ENCODE assay signal across 26 cellular contexts in the genomic region with DNA sequence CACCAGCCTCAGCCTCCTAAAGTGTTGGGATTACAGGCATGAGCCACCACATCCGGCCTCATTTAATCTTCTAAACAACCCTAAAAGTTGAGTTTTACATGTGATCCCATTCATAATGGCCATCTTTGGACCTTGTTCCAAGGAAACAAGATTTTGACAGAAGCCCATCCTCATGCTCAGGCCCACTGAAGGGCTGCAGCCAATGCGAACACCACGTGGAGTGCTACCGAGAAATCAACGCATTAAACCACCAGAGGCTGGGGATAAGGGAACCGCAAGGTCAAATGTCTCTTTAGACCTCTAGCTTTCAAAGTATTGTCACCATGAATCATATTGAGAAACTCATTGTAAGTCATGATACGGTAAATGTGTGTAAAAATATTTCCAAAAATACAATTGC. TPM values are rescaled to one million over a fixed set of nuclear protein-coding genes. Genes with fewer than 3 reads are reported as not detected.
DNase-seq lines count a peak whose midpoint lies in the region; ATAC-seq, FAIRE-seq and TF ChIP-seq lines count a peak whose summit lies in the region.
"Had no signal": no experiment of that assay in that cellular context is flagged by ENCODE, and none has a peak within 500 bp of the region (broad histone marks: within the 10 kb centered on the region; RNA-seq: fewer than 3 reads in every experiment).

No MANE protein-coding gene starts in this region.

- POLR2A ChIA-PET in activated CD4-positive, alpha-beta T cell treated with anti-CD3 and anti-CD28 coated beads, Interleukin-2, amount 10 ng/mL, durations not matched to agents 7 days and 5 days (lab: Charles Lee): no interaction called here
- POLR2A ChIA-PET in activated CD4-positive, alpha-beta memory T cell treated with anti-CD3 and anti-CD28 coated beads for 36 hours (lab: Charles Lee): interaction anchor here (0.8 to 2.1 kb wide), 4 partner anchors 18 to 287 kb away, joined by 3 to 6 read pairs (median 4); no protein-coding TSS in a partner anchor
- POLR2A ChIA-PET in GM12878 (lab: Charles Lee): no interaction called here

- H3K79me2 ChIP-seq in GM12878 (ENCODE audit: control insufficient read depth, insufficient read depth, low read length): no peaks in the 10 kb centered on the region
- H3K79me2 ChIP-seq: hepatocyte had no signal

- TF ChIP-seq CTCF in GM12878 (IDR thresholded peaks at IDR 0.05 in 2 of 3, conservative IDR thresholded peaks at IDR 0.05 in 1 of 3; ENCODE audit: control insufficient read depth in 2 of 3, extremely low read depth in 1 of 3, insufficient read depth in 1 of 3, low read depth in 3 of 3, low read length in 3 of 3) (no peak), GM13976 (IDR thresholded peaks at IDR 0.05; ENCODE audit: borderline replicate concordance, control extremely low read depth, extremely low read depth, insufficient read depth, missing control alignments) (no peak)

- H3K36me3 Mint-ChIP-seq in activated CD4-positive, alpha-beta T cell treated with anti-CD3 and anti-CD28 coated beads, Interleukin-2, amount 10 ng/mL, durations not matched to agents 7 days and 5 days (ENCODE audit: low read depth): peaks cover 35% of the 10 kb centered on the region
- peaks cover 6% of the 10 kb centered on the region for H3K36me3 Mint-ChIP-seq in activated CD4-positive, alpha-beta memory T cell treated with anti-CD3 and anti-CD28 coated beads for 36 hours

- ATAC-seq in GM12878 (no peak), GM18517 (IDR thresholded peaks at IDR 0.05; ENCODE audit: unreplicated experiment) (no peak)
- ATAC-seq: foreskin keratinocyte, HCT116, psoas muscle had no signal

- H3K4me1 ChIP-seq in GM12878 (ENCODE audit: control insufficient read depth, insufficient read depth, low read length): no peaks in the 10 kb centered on the region
- H3K4me1 ChIP-seq: psoas muscle, uterus had no signal

- no peaks in the 10 kb centered on the region for H3K27me3 Mint-ChIP-seq in activated CD4-positive, alpha-beta T cell treated with anti-CD3 and anti-CD28 coated beads, Interleukin-2, amount 10 ng/mL, durations not matched to agents 7 days and 5 days
- H3K27me3 Mint-ChIP-seq in activated CD4-positive, alpha-beta memory T cell treated with anti-CD3 and anti-CD28 coated beads for 36 hours: no peaks in the 10 kb centered on the region

- CTCF ChIA-PET in activated CD4-positive, alpha-beta T cell treated with anti-CD3 and anti-CD28 coated beads, Interleukin-2, amount 10 ng/mL, durations not matched to agents 7 days and 5 days (lab: Charles Lee): interaction anchor here (0.8 to 1.7 kb wide), 4 partner anchors 10 to 158 kb away, joined by 3 to 6 read pairs (median 4); no protein-coding TSS in a partner anchor
- CTCF ChIA-PET in activated CD4-positive, alpha-beta memory T cell treated with anti-CD3 and anti-CD28 coated beads for 36 hours (lab: Charles Lee): interaction anchor here (0.6 to 3.0 kb wide), 5 partner anchors 11 to 157 kb away, joined by 3 to 30 read pairs (median 3); no protein-coding TSS in a partner anchor
- CTCF ChIA-PET in GM12878 (lab: Yijun Ruan, JAX): interaction anchor here (1.3 to 2.4 kb wide), 2 partner anchors 234 to 239 kb away, joined by 3 to 20 read pairs; no protein-coding TSS in a partner anchor

- H3K9me3 Mint-ChIP-seq in activated CD4-positive, alpha-beta T cell treated with anti-CD3 and anti-CD28 coated beads, Interleukin-2, amount 10 ng/mL, durations not matched to agents 7 days and 5 days: peaks cover 5% of the 10 kb centered on the region
- peaks cover 6% of the 10 kb centered on the region for H3K9me3 Mint-ChIP-seq in activated CD4-positive, alpha-beta memory T cell treated with anti-CD3 and anti-CD28 coated beads for 36 hours

- RAD21 ChIA-PET in GM12878 (lab: Charles Lee; ENCODE audit: unreplicated experiment): no interaction called here

- no peak overlapping the region for H3K4me3 Mint-ChIP-seq in activated CD4-positive, alpha-beta T cell treated with anti-CD3 and anti-CD28 coated beads, Interleukin-2, amount 10 ng/mL, durations not matched to agents 7 days and 5 days
- peak overlapping the region; percentile 44 for H3K4me3 Mint-ChIP-seq in activated CD4-positive, alpha-beta memory T cell treated with anti-CD3 and anti-CD28 coated beads for 36 hours

- whole genome bisulfite sequencing in GM12878 (ENCODE audit: insufficient coverage, insufficient replicate concordance, low lambda C conversion rate, missing lambda C conversion rate): 20% methylated on average over 7 of the region's 7 CpGs

- TF ChIP-seq RAD21 in GM12878 (IDR thresholded peaks at IDR 0.05; ENCODE audit: insufficient read depth, low read depth, low read length): no peak

- no peak overlapping the region for H3K27ac ChIP-seq in GM12878 (ENCODE audit: control insufficient read depth, insufficient read depth)
- H3K27ac ChIP-seq: hepatocyte, psoas muscle, SJCRH30, uterus had no signal

- FAIRE-seq in GM12878 (lab: Jason Lieb, UNC): no peak
- FAIRE-seq: GM18507, HTR-8/SVneo had no signal

- peak; percentile 36 to 53 for DNase-seq in activated CD4-positive, alpha-beta T cell treated with anti-CD3 and anti-CD28 coated beads, Interleukin-2, amount 50 U/mL, for 48 hours
- no peak for DNase-seq in activated CD4-positive, alpha-beta T cell treated with anti-CD3 and anti-CD28 coated beads, Interleukin-2, amount 10 ng/mL, durations not matched to agents 7 days and 5 days
- peak; percentile 73 for DNase-seq in ELR (ENCODE audit: low read depth)
- peak; percentile 73 for DNase-seq in activated CD4-positive, alpha-beta memory T cell treated with anti-CD3 and anti-CD28 coated beads for 36 hours
- DNase-seq in GM12878 (ENCODE audit: low read depth, low spot score): no peak
- DNase-seq in GOT3 (lab: John Stamatoyannopoulos, UW): no peak
- DNase-seq in GM13976 (ENCODE audit: low spot score): no peak
- DNase-seq: amygdala; Calu3; central memory CD4-positive, alpha-beta T cell; EL; foreskin keratinocyte; Karpas-422; NCI-H1048; NCI-H2029; NCI-H345; psoas muscle; SJCRH30; stimulated activated CD4-positive, alpha-beta T cell treated with anti-CD3 and anti-CD28 coated beads, Interleukin-4, amount 100 ng/mL, for 4 hours; substantia nigra; uterus had no signal

- SMC1A ChIA-PET in GM12878 (lab: Charles Lee; ENCODE audit: uncharacterized antibody, unreplicated experiment): no interaction called here

- BruUV-seq in GM12878 (replicated peaks; lab: Mats Ljungman, UMichigan): no TSS peak

- intact Hi-C loops in activated CD4-positive, alpha-beta memory T cell treated with anti-CD3 and anti-CD28 coated beads for 36 hours (cut with micrococcal nuclease): loop anchor here (1.0 to 10.0 kb wide), 11 partner anchors 9 to 550 kb away; partner anchors contain the start of genes GPR18 and UBAC2
- intact Hi-C loops in GM12878 (cut with micrococcal nuclease; ENCODE audit: unreplicated experiment): no loop called here

- H3K4me3 ChIP-seq in GM12878: no peak overlapping the region
- H3K4me3 ChIP-seq: hepatocyte, psoas muscle, SJCRH30, uterus had no signal

- H3K4me1 Mint-ChIP-seq in activated CD4-positive, alpha-beta T cell treated with anti-CD3 and anti-CD28 coated beads, Interleukin-2, amount 10 ng/mL, durations not matched to agents 7 days and 5 days: peaks cover 69% of the 10 kb centered on the region
- peaks cover 93% of the 10 kb centered on the region for H3K4me1 Mint-ChIP-seq in activated CD4-positive, alpha-beta memory T cell treated with anti-CD3 and anti-CD28 coated beads for 36 hours (ENCODE audit: low read depth)

- H3K27ac Mint-ChIP-seq in activated CD4-positive, alpha-beta T cell treated with anti-CD3 and anti-CD28 coated beads, Interleukin-2, amount 10 ng/mL, durations not matched to agents 7 days and 5 days: no peak overlapping the region
- peak overlapping the region; percentile 90 for H3K27ac Mint-ChIP-seq in activated CD4-positive, alpha-beta memory T cell treated with anti-CD3 and anti-CD28 coated beads for 36 hours

- TF ChIP-seq POLR2A in GM12878 (IDR thresholded peaks at IDR 0.05; ENCODE audit: low read depth, low read length): no peak

- H4K20me1 ChIP-seq in GM12878 (ENCODE audit: control insufficient read depth, insufficient read depth): no peaks in the 10 kb centered on the region

- H3K36me3 ChIP-seq in GM12878 (ENCODE audit: control insufficient read depth in 2 of 2, insufficient read depth in 2 of 2, low read length in 1 of 2): no peaks in the 10 kb centered on the region
- H3K36me3 ChIP-seq: SJCRH30, uterus had no signal

- in situ Hi-C loops in GM12878 (cut with MboI): no loop called here
- in situ Hi-C loops in GM13976 (cut with MboI; ENCODE audit: low sequenced_read_pairs, unreplicated experiment): no loop called here

- TF ChIP-seq EP300 in GM12878 (IDR thresholded peaks at IDR 0.05; ENCODE audit: borderline replicate concordance in 1 of 2, control insufficient read depth in 1 of 2, low read depth in 2 of 2, low read length in 2 of 2): no peak

- no peak overlapping the region for H2AFZ ChIP-seq in GM12878 (ENCODE audit: control insufficient read depth, low read depth, low read length)
- H2AFZ ChIP-seq: hepatocyte had no signal

- H3K9ac ChIP-seq in GM12878 (ENCODE audit: control insufficient read depth, insufficient read depth, low read length): no peak overlapping the region

- H3K4me2 ChIP-seq in GM12878 (ENCODE audit: control insufficient read depth, insufficient read depth): no peak overlapping the region
- H3K4me2 ChIP-seq: hepatocyte had no signal

- H3K27me3 ChIP-seq in GM12878 (replicated peaks in 1 of 2; ENCODE audit: control insufficient read depth in 2 of 2, insufficient read depth in 2 of 2, low read length in 1 of 2): no peaks in the 10 kb centered on the region
- H3K27me3 ChIP-seq: foreskin keratinocyte, hepatocyte, SJCRH30, uterus had no signal

- peaks cover 3% of the 10 kb centered on the region; the same call in 2 of the 3 replicates for H3K9me3 ChIP-seq in GM12878 (replicated peaks; ENCODE audit: control insufficient read depth, insufficient read depth, low read length)
- H3K9me3 ChIP-seq: psoas muscle, SJCRH30, uterus had no signal

RNA-seq across cellular contexts. Expression of gene DOCK9, which starts 49.4 kb away (rescaled TPM):
- total RNA-seq in activated CD4-positive, alpha-beta T cell treated with anti-CD3 and anti-CD28 coated beads, Interleukin-2, amount 10 ng/mL, durations not matched to agents 7 days and 5 days: 100 to 1,000 TPM; 129 to 132 TPM
- total RNA-seq in activated CD4-positive, alpha-beta memory T cell treated with anti-CD3 and anti-CD28 coated beads for 36 hours: 10 to 100 TPM; 57.2 to 59.0 TPM
- 2.5 and 6.7 TPM in 2 replicates for total RNA-seq in GM12878 (2013; cell fraction: nucleolus; rRNA removed)
- 0.73 and 2.6 TPM in 2 replicates for total RNA-seq in GM12878 (2014; rRNA removed)
- 1.1 and 1.2 TPM in 2 replicates for total RNA-seq in GM12878 (2014; rRNA removed; fragmentation: Illumina TruSeq; extraction: Trizol)
- total RNA-seq in GM12878 (2021): 1.5 TPM in 2 replicates
- 5.2 TPM for polyA plus RNA-seq in GM12878 (2011; ENCODE audit: low read depth)
- polyA plus RNA-seq in GM12878 (2011; rRNA removed): 2.0 and 2.9 TPM in 2 replicates
- polyA plus RNA-seq in GM12878 (2011; cell fraction: cytosol; rRNA removed): 1.4 and 1.8 TPM in 2 replicates
- polyA plus RNA-seq in GM12878 (2011; cell fraction: nucleus; rRNA removed): 3.2 and 6.4 TPM in 2 replicates
- polyA plus RNA-seq in GM12878 (2012): 6.1 and 6.6 TPM in 2 replicates
- 0.90 and 0.95 TPM in 2 replicates for polyA plus RNA-seq in GM12878 (2014; fragmentation: Illumina TruSeq; extraction: Trizol)
- under 1 TPM; 0.09 to 0.19 TPM for polyA plus RNA-seq in GM12878 (2014; fragmentation: Nextera tagmentation; extraction: Ambion mirVana)
- polyA plus RNA-seq in GM12878 (2014; rRNA removed): 0.67 and 1.2 TPM in 2 replicates
- polyA plus RNA-seq in GM12878 (2016; fragmentation: Nextera tagmentation; extraction: Ambion mirVana): under 1 TPM; 0.48 to 0.75 TPM
- 2.7 and 4.4 TPM in 2 replicates for polyA minus RNA-seq in GM12878 (2011; rRNA and poly(A)+ RNA removed)
- 1.6 and 3.2 TPM in 2 replicates for polyA minus RNA-seq in GM12878 (2011; cell fraction: cytosol; rRNA and poly(A)+ RNA removed)
- polyA minus RNA-seq in GM12878 (2011; cell fraction: nucleus; rRNA and poly(A)+ RNA removed): 2.9 and 5.0 TPM in 2 replicates

Comparison
In these comparisons a context has a peak if more than half of its experiments do, and no peak if none do; other contexts are left out.
1. DNase-seq: peak in activated CD4-positive, alpha-beta T cell treated with anti-CD3 and anti-CD28 coated beads, Interleukin-2, amount 50 U/mL, for 48 hours (2 of 2), ELR (single experiment) and activated CD4-positive, alpha-beta memory T cell treated with anti-CD3 and anti-CD28 coated beads for 36 hours (single experiment); none in activated CD4-positive, alpha-beta T cell treated with anti-CD3 and anti-CD28 coated beads, Interleukin-2, amount 10 ng/mL, durations not matched to agents 7 days and 5 days (single experiment), GM12878 (single experiment), GOT3 (single experiment) and GM13976 (single experiment).
2. RNA of gene DOCK9, which starts 49.4 kb away (total RNA-seq): 129 to 132 TPM in activated CD4-positive, alpha-beta T cell treated with anti-CD3 and anti-CD28 coated beads, Interleukin-2, amount 10 ng/mL, durations not matched to agents 7 days and 5 days and 57.2 to 59.0 TPM in activated CD4-positive, alpha-beta memory T cell treated with anti-CD3 and anti-CD28 coated beads for 36 hours; 0.73 to 6.7 TPM in GM12878; every median in the first group is over 4 times any median in the second.